Comparison of ENCODE assay signal across 8 cellular contexts in the genomic region with DNA sequence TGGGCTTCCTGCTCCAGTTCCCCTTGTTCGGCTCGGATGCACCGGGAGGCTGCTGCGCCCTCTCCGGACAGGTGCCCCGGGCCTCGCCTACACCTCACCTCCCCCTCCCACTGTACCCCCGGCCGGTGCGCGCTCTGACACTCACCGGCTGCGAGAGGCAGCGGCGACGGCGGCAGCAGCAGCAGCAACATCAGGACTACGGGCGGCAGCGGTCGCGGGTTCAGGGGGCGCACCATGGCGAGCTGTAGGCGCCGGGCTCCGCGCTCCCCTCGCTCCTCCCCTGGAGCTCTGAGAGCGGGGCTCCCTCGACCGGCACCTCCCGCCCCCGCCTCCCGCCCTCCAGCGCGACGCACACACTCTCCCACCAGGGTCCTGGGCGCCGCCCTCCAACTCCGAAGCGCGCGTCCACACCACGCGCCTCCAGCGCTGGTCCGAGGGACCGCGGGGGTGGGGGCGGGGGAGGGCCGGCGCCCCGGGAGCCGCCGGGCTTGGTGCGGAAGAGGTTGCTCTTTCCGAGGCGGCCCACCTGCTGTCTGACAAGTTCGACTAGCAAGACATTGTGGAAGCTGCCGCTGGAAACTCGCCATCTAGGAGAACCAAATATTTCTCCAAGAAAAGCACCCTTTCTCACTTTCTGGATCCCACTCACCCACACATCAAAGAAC. TPM values are rescaled to one million over a fixed set of nuclear protein-coding genes. Genes with fewer than 3 reads are reported as not detected.
DNase-seq lines count a peak whose midpoint lies in the region; ATAC-seq and TF ChIP-seq lines count a peak whose summit lies in the region.

A gene with protein sequence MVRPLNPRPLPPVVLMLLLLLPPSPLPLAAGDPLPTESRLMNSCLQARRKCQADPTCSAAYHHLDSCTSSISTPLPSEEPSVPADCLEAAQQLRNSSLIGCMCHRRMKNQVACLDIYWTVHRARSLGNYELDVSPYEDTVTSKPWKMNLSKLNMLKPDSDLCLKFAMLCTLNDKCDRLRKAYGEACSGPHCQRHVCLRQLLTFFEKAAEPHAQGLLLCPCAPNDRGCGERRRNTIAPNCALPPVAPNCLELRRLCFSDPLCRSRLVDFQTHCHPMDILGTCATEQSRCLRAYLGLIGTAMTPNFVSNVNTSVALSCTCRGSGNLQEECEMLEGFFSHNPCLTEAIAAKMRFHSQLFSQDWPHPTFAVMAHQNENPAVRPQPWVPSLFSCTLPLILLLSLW (minus strand): TSS at position 433 of the 665 bp plus-strand sequence. CDS start 197 bp downstream, at position 236.

- intact Hi-C loops in Right ventricle myocardium inferior (cut with DNase I) (no loop called here), cardiac septum (cut with DNase I) (no loop called here)

- in situ Hi-C loops in astrocyte of the cerebellum (cut with HindIII; ENCODE audit: low sequenced_read_pairs), result no loop called here

- peaks cover 2% of the 10 kb centered on the region for H3K4me1 ChIP-seq in thymus (ENCODE audit: control insufficient read depth, insufficient read depth, low read length)

- H3K4me3 ChIP-seq in astrocyte of the cerebellum (ENCODE audit: low read depth, low read length) (peak within 1 kb of the TSS; percentile 39), thymus (ENCODE audit: low read length) (peak within 1 kb of the TSS; percentile 62)

- no peak for DNase-seq in Right ventricle myocardium inferior (ENCODE audit: missing footprints)
- no peak for DNase-seq in cardiac septum (ENCODE audit: low spot score)
- DNase-seq in astrocyte of the cerebellum (ENCODE audit: low read depth), result no peak
- peak; percentile 69 for DNase-seq in islet precursor cell
- DNase-seq in NCI-H2107 treated with DMSO at 0.1 percent for 48 hours (lab: John Stamatoyannopoulos, UW; ENCODE audit: unreplicated experiment), result no peak
- no peak for DNase-seq in NCI-H226
- DNase-seq in DMS153 (lab: John Stamatoyannopoulos, UW), result no peak

- H3K9me3 ChIP-seq in thymus (ENCODE audit: control insufficient read depth), result no peaks in the 10 kb centered on the region

- 1% methylated on average over 62 of the region's 62 CpGs for WGBS in thymus

- peak; percentile 23 for ATAC-seq in Right ventricle myocardium inferior

- peaks cover 6% of the 10 kb centered on the region for H3K27me3 ChIP-seq in thymus (ENCODE audit: control insufficient read depth, insufficient read depth)

- TF ChIP-seq CTCF in astrocyte of the cerebellum (IDR thresholded peaks at IDR 0.05; ENCODE audit: low read depth, low read length, missing control alignments), result no peak

- H3K36me3 ChIP-seq in thymus (ENCODE audit: control insufficient read depth, insufficient read depth), result no peaks in the 10 kb centered on the region

- H3K27ac ChIP-seq in thymus (ENCODE audit: low read depth), result no peak within 1 kb of the TSS

RNA-seq across cellular contexts. Expression of the gene that starts here (rescaled TPM):
- total RNA-seq in Right ventricle myocardium inferior (1.4 TPM), cardiac septum (0.48 TPM)
- polyA plus RNA-seq in thymus, result 2.1 TPM
